22 cellular contexts compared by ENCODE assay signal in the genomic region with DNA sequence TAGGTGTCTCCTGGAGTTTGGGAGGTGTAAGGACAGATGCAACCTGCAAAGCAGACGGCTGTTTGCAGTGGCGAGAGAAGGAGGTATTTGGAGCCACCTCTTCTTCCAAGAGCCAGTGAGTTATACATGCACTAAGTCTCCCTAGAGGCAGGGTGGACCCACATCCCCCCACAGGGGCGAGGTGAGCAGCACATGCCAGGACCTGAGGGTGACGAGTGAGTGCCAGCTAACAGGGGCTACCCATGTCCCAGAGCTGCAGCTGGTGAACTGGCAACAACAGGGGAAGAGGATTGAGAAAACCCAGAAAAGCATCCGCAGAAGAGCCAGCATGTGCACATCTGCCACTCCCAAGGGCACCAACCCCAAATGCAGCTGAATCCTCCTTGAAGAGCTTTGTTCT.
A peak's percentile ranks its signal among the peaks of the same experiment; 100 is the strongest.
DNase-seq lines count a peak whose midpoint lies in the region; ATAC-seq and TF ChIP-seq lines count a peak whose summit lies in the region.
"Had no signal": no experiment of that assay in that cellular context is flagged by ENCODE, and none has a peak within 500 bp of the region (broad histone marks: within the 10 kb centered on the region; RNA-seq: fewer than 3 reads in every experiment).

No MANE protein-coding gene starts in this region.

- H2AK5ac ChIP-seq in mesendoderm (ENCODE audit: low read length), result no peak overlapping the region

- H3K9ac ChIP-seq in mesendoderm (ENCODE audit: low read length), result no peak overlapping the region

- H3K36me3 ChIP-seq in mesendoderm (ENCODE audit: control insufficient read depth, insufficient read depth, low read length), result no peaks in the 10 kb centered on the region

- H3K4me3 Mint-ChIP-seq in activated T-cell treated with anti-CD3 and anti-CD28 coated beads, Interleukin-2, amount 50 U/mL, for 24 hours, result no peak overlapping the region
- H3K4me3 Mint-ChIP-seq in type B pancreatic cell, result peak overlapping the region; percentile 89
- peak overlapping the region in 4 of 10 donors; percentile 7 to 87 (median 86) for H3K4me3 Mint-ChIP-seq in naive thymus-derived CD8-positive, alpha-beta T cell

- peak overlapping the region; percentile 43 for H3K4ac ChIP-seq in mesendoderm (ENCODE audit: low read depth, low read length)

- no peak overlapping the region for H3K23ac ChIP-seq in mesendoderm (ENCODE audit: low read length)

- no peaks in the 10 kb centered on the region for H3K36me3 Mint-ChIP-seq in activated T-cell treated with anti-CD3 and anti-CD28 coated beads, Interleukin-2, amount 50 U/mL, for 24 hours (ENCODE audit: low read depth)
- no peaks in the 10 kb centered on the region for H3K36me3 Mint-ChIP-seq in type B pancreatic cell
- H3K36me3 Mint-ChIP-seq in naive thymus-derived CD8-positive, alpha-beta T cell, result no peaks in the 10 kb centered on the region
- H3K36me3 Mint-ChIP-seq: CD4-positive, CD25-positive, alpha-beta regulatory T cell had no signal

- H3K27me3 ChIP-seq in mesendoderm (ENCODE audit: insufficient read depth, low read length, poor library complexity), result no peaks in the 10 kb centered on the region

- WGBS in mesendoderm (ENCODE audit: extremely low coverage, insufficient coverage, low lambda C conversion rate), result no CpG with 5 or more reads among the region's 5 CpGs

- no peaks in the 10 kb centered on the region for H3K79me2 ChIP-seq in mesendoderm (ENCODE audit: control insufficient read depth, insufficient read depth, low read length)

- peaks cover 6% of the 10 kb centered on the region for H3K4me1 ChIP-seq in mesendoderm (ENCODE audit: control insufficient read depth, low read depth, low read length)

- no peak overlapping the region for H4K8ac ChIP-seq in mesendoderm (ENCODE audit: low read depth, low read length)

- H3K18ac ChIP-seq in mesendoderm (ENCODE audit: low read length), result peak overlapping the region; percentile 70

- POLR2A ChIA-PET in naive thymus-derived CD8-positive, alpha-beta T cell (lab: Charles Lee), result interaction anchor here (1.1 kb wide), 1 partner anchor 1054 kb away, joined by 3 read pairs; no protein-coding TSS in a partner anchor

- H4K5ac ChIP-seq in mesendoderm (ENCODE audit: low read length), result no peak overlapping the region

- no peak overlapping the region for H2BK15ac ChIP-seq in mesendoderm (replicated peaks; ENCODE audit: low read depth)

- H2BK5ac ChIP-seq in mesendoderm (ENCODE audit: low read length), result no peak overlapping the region

- H3K27me3 Mint-ChIP-seq in activated T-cell treated with anti-CD3 and anti-CD28 coated beads, Interleukin-2, amount 50 U/mL, for 24 hours, result no peaks in the 10 kb centered on the region
- peaks cover 7% of the 10 kb centered on the region for H3K27me3 Mint-ChIP-seq in type B pancreatic cell
- H3K27me3 Mint-ChIP-seq in naive thymus-derived CD8-positive, alpha-beta T cell, result no peaks in the 10 kb centered on the region
- H3K27me3 Mint-ChIP-seq: CD4-positive, CD25-positive, alpha-beta regulatory T cell had no signal

- no peak overlapping the region for H2BK120ac ChIP-seq in mesendoderm (ENCODE audit: low read depth, low read length)

- TF ChIP-seq CTCF in type B pancreatic cell (conservative IDR thresholded peaks at IDR 0.05), result no peak

- H3K9me3 Mint-ChIP-seq in activated T-cell treated with anti-CD3 and anti-CD28 coated beads, Interleukin-2, amount 50 U/mL, for 24 hours, result no peaks in the 10 kb centered on the region
- H3K9me3 Mint-ChIP-seq in type B pancreatic cell, result no peaks in the 10 kb centered on the region
- H3K9me3 Mint-ChIP-seq in naive thymus-derived CD8-positive, alpha-beta T cell, result no peaks in the 10 kb centered on the region
- H3K9me3 Mint-ChIP-seq: CD4-positive, CD25-positive, alpha-beta regulatory T cell; HFFc6 had no signal

- no peak overlapping the region for H3K4me3 ChIP-seq in mesendoderm (ENCODE audit: low read length)
- H3K4me3 ChIP-seq: K562 had no signal

- ATAC-seq in naive thymus-derived CD8-positive, alpha-beta T cell, result no peak
- no peak for ATAC-seq in GM18858 (IDR thresholded peaks at IDR 0.05; ENCODE audit: unreplicated experiment)
- ATAC-seq: K562, SK-N-SH treated with all-trans-retinoic acid at 6 μM for 48 hours had no signal

- H3K27ac Mint-ChIP-seq in activated T-cell treated with anti-CD3 and anti-CD28 coated beads, Interleukin-2, amount 50 U/mL, for 24 hours, result no peak overlapping the region
- no peak overlapping the region for H3K27ac Mint-ChIP-seq in type B pancreatic cell
- H3K27ac Mint-ChIP-seq in naive thymus-derived CD8-positive, alpha-beta T cell, result no peak overlapping the region

- H3K79me1 ChIP-seq in mesendoderm (ENCODE audit: low read length), result no peaks in the 10 kb centered on the region

- H3K27ac ChIP-seq in mesendoderm (ENCODE audit: low read depth, low read length), result no peak overlapping the region
- H3K27ac ChIP-seq: HL-60 had no signal

- H3K4me2 ChIP-seq in mesendoderm (ENCODE audit: low read length), result no peak overlapping the region

- H3K56ac ChIP-seq in mesendoderm (ENCODE audit: low read length), result no peak overlapping the region

- H3K4me1 Mint-ChIP-seq in activated T-cell treated with anti-CD3 and anti-CD28 coated beads, Interleukin-2, amount 50 U/mL, for 24 hours (ENCODE audit: low read depth), result peaks cover 42% of the 10 kb centered on the region
- H3K4me1 Mint-ChIP-seq in type B pancreatic cell (ENCODE audit: unreplicated experiment), result peaks cover 36% of the 10 kb centered on the region
- H3K4me1 Mint-ChIP-seq in naive thymus-derived CD8-positive, alpha-beta T cell, result peaks cover 4 to 23% (median 11%) of the 10 kb centered on the region in 4 donors

- DNase-seq in activated T-cell treated with anti-CD3 and anti-CD28 coated beads, Interleukin-2, amount 50 U/mL, for 24 hours, result peak; percentile 40
- no peak for DNase-seq in activated T-cell treated with anti-CD3 and anti-CD28 coated beads, Interleukin-2, amount 50 U/mL, for 1 hour
- peak; percentile 4 for DNase-seq in SK-N-DZ (ENCODE audit: low spot score)
- no peak for DNase-seq in mesendoderm
- no peak for DNase-seq in type B pancreatic cell (ENCODE audit: extremely low spot score, unreplicated experiment)
- DNase-seq in DMS53 treated with DMSO at 0.1 percent for 48 hours (lab: John Stamatoyannopoulos, UW; ENCODE audit: unreplicated experiment), result no peak
- DNase-seq in naive thymus-derived CD8-positive, alpha-beta T cell, result no peak
- DNase-seq: Caco-2; CD4-positive, CD25-positive, alpha-beta regulatory T cell; DMS 273 treated with DMSO at 0.1 percent for 48 hours; HFFc6; NCI-H1092 treated with DMSO at 0.1 percent for 48 hours; NCI-H1436 treated with DMSO at 0.1 percent for 48 hours; NCI-H1930; NCI-H2227 treated with DMSO at 0.1 percent for 48 hours; NCI-H510A; NCI-H748 treated with DMSO at 0.1 percent for 48 hours; SHP77 treated with DMSO at 0.1 percent for 48 hours had no signal

Comparison
In these comparisons a context has a peak if more than half of its experiments do, and no peak if none do; other contexts are left out.
1. DNase-seq: peak in activated T-cell treated with anti-CD3 and anti-CD28 coated beads, Interleukin-2, amount 50 U/mL, for 24 hours (single experiment) and SK-N-DZ (single experiment); none in activated T-cell treated with anti-CD3 and anti-CD28 coated beads, Interleukin-2, amount 50 U/mL, for 1 hour (single experiment), mesendoderm (single experiment), type B pancreatic cell (single experiment), DMS53 treated with DMSO at 0.1 percent for 48 hours (single experiment) and naive thymus-derived CD8-positive, alpha-beta T cell (0 of 10).